1 cellular context compared by ENCODE assay signal in the genomic region with DNA sequence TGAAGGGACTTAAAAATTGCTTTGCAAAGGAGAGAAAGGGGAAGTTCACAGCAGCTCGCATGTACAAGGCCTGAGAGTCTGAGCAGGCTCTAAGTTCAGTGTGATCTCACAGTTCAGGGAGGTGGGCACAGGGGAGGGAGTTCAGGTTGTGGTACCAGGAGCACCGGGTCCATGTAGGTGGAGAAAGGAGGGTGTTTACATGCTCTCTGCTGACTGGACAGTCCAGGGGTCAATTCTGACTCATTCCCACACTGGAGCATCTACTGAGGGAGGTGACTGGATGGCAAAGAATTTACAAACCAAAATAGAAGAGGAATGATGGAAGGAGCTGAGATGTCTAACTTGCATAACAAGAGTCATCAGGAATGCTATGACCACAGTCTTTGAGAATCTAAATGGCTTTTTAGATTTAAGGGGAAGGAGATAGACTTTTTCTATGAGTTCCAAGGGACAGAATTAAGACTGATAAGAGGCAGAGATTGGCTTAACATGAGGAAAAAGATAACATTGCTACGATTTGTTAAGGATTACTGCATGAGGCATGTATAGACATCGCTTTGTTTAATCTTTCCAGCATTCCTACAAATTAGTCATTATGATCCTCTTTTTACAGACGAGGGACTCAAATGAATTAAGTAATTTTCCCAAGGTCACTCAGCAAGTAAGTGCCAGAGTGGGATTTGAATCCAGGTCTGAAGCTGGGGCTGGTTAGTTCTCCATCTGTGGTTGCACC.
TF ChIP-seq lines count a peak whose summit lies in the region.

No MANE protein-coding gene starts in this region.

TF ChIP-seq in HepG2, 621 proteins besides CTCF, POLR2A, EP300 and RAD21 (continued from another document and continues in another):
- TF ChIP-seq, protein P1, sequence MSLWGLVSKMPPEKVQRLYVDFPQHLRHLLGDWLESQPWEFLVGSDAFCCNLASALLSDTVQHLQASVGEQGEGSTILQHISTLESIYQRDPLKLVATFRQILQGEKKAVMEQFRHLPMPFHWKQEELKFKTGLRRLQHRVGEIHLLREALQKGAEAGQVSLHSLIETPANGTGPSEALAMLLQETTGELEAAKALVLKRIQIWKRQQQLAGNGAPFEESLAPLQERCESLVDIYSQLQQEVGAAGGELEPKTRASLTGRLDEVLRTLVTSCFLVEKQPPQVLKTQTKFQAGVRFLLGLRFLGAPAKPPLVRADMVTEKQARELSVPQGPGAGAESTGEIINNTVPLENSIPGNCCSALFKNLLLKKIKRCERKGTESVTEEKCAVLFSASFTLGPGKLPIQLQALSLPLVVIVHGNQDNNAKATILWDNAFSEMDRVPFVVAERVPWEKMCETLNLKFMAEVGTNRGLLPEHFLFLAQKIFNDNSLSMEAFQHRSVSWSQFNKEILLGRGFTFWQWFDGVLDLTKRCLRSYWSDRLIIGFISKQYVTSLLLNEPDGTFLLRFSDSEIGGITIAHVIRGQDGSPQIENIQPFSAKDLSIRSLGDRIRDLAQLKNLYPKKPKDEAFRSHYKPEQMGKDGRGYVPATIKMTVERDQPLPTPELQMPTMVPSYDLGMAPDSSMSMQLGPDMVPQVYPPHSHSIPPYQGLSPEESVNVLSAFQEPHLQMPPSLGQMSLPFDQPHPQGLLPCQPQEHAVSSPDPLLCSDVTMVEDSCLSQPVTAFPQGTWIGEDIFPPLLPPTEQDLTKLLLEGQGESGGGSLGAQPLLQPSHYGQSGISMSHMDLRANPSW (CRISPR knock-in tag; IDR thresholded peaks at IDR 0.05; ENCODE audit: borderline replicate concordance), result 0 out of 2 replicates have a peak, but pooled peaks have one; percentile 32
- TF ChIP-seq CBX5 (CRISPR knock-in tag; IDR thresholded peaks at IDR 0.05; ENCODE audit: borderline replicate concordance), result 0 out of 2 replicates have a peak, but pooled peaks have one; percentile 27
- TF ChIP-seq, protein P2, sequence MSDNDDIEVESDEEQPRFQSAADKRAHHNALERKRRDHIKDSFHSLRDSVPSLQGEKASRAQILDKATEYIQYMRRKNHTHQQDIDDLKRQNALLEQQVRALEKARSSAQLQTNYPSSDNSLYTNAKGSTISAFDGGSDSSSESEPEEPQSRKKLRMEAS (IDR thresholded peaks at IDR 0.05), result peak; percentile 38; the same call in 1 of the 2 replicates
- TF ChIP-seq DPF2 (CRISPR knock-in tag; IDR thresholded peaks at IDR 0.05; ENCODE audit: borderline replicate concordance, low read depth), result peak; percentile 57; the same call in 1 of the 2 replicates
- no peak for TF ChIP-seq TP53 (CRISPR knock-in tag; conservative IDR thresholded peaks at IDR 0.05)
- TF ChIP-seq NR3C1 (CRISPR knock-in tag; IDR thresholded peaks at IDR 0.05), result no peak
- TF ChIP-seq ZNF619 (CRISPR knock-in tag; IDR thresholded peaks at IDR 0.05), result no peak
- TF ChIP-seq, protein P3, sequence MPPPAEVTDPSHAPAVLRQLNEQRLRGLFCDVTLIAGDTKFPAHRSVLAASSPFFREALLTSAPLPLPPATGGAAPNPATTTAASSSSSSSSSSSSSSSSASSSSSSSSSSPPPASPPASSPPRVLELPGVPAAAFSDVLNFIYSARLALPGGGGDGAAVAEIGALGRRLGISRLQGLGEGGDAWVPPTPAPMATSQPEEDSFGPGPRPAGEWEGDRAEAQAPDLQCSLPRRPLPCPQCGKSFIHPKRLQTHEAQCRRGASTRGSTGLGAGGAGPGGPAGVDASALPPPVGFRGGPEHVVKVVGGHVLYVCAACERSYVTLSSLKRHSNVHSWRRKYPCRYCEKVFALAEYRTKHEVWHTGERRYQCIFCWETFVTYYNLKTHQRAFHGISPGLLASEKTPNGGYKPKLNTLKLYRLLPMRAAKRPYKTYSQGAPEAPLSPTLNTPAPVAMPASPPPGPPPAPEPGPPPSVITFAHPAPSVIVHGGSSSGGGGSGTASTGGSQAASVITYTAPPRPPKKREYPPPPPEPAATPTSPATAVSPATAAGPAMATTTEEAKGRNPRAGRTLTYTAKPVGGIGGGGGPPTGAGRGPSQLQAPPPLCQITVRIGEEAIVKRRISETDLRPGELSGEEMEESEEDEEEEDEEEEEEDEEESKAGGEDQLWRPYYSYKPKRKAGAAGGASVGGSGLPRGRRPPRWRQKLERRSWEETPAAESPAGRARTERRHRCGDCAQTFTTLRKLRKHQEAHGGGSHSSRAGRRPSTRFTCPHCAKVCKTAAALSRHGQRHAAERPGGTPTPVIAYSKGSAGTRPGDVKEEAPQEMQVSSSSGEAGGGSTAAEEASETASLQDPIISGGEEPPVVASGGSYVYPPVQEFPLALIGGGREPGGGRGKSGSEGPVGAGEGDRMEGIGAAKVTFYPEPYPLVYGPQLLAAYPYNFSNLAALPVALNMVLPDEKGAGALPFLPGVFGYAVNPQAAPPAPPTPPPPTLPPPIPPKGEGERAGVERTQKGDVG (CRISPR knock-in tag; IDR thresholded peaks at IDR 0.05; ENCODE audit: borderline replicate concordance), result no peak
- TF ChIP-seq CENPX (CRISPR knock-in tag; IDR thresholded peaks at IDR 0.05), result no peak
- TF ChIP-seq ZNF749 (CRISPR knock-in tag; IDR thresholded peaks at IDR 0.05; ENCODE audit: borderline replicate concordance), result no peak
- TF ChIP-seq SIX1 (CRISPR knock-in tag; IDR thresholded peaks at IDR 0.05; ENCODE audit: borderline replicate concordance), result peak; percentile 59; the same call in 1 of the 2 replicates
- TF ChIP-seq SMARCC2 (IDR thresholded peaks at IDR 0.05), result no peak
- TF ChIP-seq REL (CRISPR knock-in tag; conservative IDR thresholded peaks at IDR 0.05), result no peak
- TF ChIP-seq, protein P4, sequence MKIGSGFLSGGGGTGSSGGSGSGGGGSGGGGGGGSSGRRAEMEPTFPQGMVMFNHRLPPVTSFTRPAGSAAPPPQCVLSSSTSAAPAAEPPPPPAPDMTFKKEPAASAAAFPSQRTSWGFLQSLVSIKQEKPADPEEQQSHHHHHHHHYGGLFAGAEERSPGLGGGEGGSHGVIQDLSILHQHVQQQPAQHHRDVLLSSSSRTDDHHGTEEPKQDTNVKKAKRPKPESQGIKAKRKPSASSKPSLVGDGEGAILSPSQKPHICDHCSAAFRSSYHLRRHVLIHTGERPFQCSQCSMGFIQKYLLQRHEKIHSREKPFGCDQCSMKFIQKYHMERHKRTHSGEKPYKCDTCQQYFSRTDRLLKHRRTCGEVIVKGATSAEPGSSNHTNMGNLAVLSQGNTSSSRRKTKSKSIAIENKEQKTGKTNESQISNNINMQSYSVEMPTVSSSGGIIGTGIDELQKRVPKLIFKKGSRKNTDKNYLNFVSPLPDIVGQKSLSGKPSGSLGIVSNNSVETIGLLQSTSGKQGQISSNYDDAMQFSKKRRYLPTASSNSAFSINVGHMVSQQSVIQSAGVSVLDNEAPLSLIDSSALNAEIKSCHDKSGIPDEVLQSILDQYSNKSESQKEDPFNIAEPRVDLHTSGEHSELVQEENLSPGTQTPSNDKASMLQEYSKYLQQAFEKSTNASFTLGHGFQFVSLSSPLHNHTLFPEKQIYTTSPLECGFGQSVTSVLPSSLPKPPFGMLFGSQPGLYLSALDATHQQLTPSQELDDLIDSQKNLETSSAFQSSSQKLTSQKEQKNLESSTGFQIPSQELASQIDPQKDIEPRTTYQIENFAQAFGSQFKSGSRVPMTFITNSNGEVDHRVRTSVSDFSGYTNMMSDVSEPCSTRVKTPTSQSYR (CRISPR knock-in tag; IDR thresholded peaks at IDR 0.05; ENCODE audit: borderline replicate concordance), result no peak
- TF ChIP-seq, protein P5, sequence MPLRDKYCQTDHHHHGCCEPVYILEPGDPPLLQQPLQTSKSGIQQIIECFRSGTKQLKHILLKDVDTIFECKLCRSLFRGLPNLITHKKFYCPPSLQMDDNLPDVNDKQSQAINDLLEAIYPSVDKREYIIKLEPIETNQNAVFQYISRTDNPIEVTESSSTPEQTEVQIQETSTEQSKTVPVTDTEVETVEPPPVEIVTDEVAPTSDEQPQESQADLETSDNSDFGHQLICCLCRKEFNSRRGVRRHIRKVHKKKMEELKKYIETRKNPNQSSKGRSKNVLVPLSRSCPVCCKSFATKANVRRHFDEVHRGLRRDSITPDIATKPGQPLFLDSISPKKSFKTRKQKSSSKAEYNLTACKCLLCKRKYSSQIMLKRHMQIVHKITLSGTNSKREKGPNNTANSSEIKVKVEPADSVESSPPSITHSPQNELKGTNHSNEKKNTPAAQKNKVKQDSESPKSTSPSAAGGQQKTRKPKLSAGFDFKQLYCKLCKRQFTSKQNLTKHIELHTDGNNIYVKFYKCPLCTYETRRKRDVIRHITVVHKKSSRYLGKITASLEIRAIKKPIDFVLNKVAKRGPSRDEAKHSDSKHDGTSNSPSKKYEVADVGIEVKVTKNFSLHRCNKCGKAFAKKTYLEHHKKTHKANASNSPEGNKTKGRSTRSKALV (CRISPR knock-in tag; IDR thresholded peaks at IDR 0.05), result no peak
- no peak for TF ChIP-seq NBN (conservative IDR thresholded peaks at IDR 0.05)
- no peak for TF ChIP-seq REXO4 (CRISPR knock-in tag; IDR thresholded peaks at IDR 0.05; ENCODE audit: borderline replicate concordance)
- no peak for TF ChIP-seq MEIS1 (CRISPR knock-in tag; IDR thresholded peaks at IDR 0.05; ENCODE audit: borderline replicate concordance)
- TF ChIP-seq NCOA1 (CRISPR knock-in tag; IDR thresholded peaks at IDR 0.05), result no peak
- no peak for TF ChIP-seq KLF9 (CRISPR knock-in tag; IDR thresholded peaks at IDR 0.05; ENCODE audit: low read depth)
- TF ChIP-seq, protein P6, sequence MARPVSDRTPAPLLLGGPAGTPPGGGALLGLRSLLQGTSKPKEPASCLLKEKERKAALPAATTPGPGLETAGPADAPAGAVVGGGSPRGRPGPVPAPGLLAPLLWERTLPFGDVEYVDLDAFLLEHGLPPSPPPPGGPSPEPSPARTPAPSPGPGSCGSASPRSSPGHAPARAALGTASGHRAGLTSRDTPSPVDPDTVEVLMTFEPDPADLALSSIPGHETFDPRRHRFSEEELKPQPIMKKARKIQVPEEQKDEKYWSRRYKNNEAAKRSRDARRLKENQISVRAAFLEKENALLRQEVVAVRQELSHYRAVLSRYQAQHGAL (CRISPR knock-in tag; IDR thresholded peaks at IDR 0.05; ENCODE audit: not compliant biosample characterization), result no peak
- no peak for TF ChIP-seq ZNF30 (CRISPR knock-in tag; IDR thresholded peaks at IDR 0.05)
- TF ChIP-seq AKAP8 (CRISPR knock-in tag; IDR thresholded peaks at IDR 0.05), result no peak
- no peak for TF ChIP-seq ZFP90 (CRISPR knock-in tag; IDR thresholded peaks at IDR 0.05; ENCODE audit: borderline replicate concordance)
- TF ChIP-seq ZNF572 (CRISPR knock-in tag; IDR thresholded peaks at IDR 0.05), result no peak
- TF ChIP-seq, protein P7, sequence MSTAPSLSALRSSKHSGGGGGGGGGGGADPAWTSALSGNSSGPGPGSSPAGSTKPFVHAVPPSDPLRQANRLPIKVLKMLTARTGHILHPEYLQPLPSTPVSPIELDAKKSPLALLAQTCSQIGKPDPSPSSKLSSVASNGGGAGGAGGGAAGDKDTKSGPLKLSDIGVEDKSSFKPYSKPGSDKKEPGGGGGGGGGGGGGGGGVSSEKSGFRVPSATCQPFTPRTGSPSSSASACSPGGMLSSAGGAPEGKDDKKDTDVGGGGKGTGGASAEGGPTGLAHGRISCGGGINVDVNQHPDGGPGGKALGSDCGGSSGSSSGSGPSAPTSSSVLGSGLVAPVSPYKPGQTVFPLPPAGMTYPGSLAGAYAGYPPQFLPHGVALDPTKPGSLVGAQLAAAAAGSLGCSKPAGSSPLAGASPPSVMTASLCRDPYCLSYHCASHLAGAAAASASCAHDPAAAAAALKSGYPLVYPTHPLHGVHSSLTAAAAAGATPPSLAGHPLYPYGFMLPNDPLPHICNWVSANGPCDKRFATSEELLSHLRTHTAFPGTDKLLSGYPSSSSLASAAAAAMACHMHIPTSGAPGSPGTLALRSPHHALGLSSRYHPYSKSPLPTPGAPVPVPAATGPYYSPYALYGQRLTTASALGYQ (CRISPR knock-in tag; IDR thresholded peaks at IDR 0.05), result no peak
- no peak for TF ChIP-seq GABPB1 (CRISPR knock-in tag; IDR thresholded peaks at IDR 0.05)
- no peak for TF ChIP-seq ATRX (CRISPR knock-in tag; IDR thresholded peaks at IDR 0.05; ENCODE audit: borderline replicate concordance)
- TF ChIP-seq POGZ (CRISPR knock-in tag; IDR thresholded peaks at IDR 0.05), result no peak
- TF ChIP-seq, protein P8, sequence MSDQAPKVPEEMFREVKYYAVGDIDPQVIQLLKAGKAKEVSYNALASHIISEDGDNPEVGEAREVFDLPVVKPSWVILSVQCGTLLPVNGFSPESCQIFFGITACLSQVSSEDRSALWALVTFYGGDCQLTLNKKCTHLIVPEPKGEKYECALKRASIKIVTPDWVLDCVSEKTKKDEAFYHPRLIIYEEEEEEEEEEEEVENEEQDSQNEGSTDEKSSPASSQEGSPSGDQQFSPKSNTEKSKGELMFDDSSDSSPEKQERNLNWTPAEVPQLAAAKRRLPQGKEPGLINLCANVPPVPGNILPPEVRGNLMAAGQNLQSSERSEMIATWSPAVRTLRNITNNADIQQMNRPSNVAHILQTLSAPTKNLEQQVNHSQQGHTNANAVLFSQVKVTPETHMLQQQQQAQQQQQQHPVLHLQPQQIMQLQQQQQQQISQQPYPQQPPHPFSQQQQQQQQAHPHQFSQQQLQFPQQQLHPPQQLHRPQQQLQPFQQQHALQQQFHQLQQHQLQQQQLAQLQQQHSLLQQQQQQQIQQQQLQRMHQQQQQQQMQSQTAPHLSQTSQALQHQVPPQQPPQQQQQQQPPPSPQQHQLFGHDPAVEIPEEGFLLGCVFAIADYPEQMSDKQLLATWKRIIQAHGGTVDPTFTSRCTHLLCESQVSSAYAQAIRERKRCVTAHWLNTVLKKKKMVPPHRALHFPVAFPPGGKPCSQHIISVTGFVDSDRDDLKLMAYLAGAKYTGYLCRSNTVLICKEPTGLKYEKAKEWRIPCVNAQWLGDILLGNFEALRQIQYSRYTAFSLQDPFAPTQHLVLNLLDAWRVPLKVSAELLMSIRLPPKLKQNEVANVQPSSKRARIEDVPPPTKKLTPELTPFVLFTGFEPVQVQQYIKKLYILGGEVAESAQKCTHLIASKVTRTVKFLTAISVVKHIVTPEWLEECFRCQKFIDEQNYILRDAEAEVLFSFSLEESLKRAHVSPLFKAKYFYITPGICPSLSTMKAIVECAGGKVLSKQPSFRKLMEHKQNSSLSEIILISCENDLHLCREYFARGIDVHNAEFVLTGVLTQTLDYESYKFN (CRISPR knock-in tag; conservative IDR thresholded peaks at IDR 0.05), result peak; percentile 85
- TF ChIP-seq, protein P9, sequence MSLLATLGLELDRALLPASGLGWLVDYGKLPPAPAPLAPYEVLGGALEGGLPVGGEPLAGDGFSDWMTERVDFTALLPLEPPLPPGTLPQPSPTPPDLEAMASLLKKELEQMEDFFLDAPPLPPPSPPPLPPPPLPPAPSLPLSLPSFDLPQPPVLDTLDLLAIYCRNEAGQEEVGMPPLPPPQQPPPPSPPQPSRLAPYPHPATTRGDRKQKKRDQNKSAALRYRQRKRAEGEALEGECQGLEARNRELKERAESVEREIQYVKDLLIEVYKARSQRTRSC (CRISPR knock-in tag; IDR thresholded peaks at IDR 0.05; ENCODE audit: low read depth), result no peak
- TF ChIP-seq ZNF780A (CRISPR knock-in tag; IDR thresholded peaks at IDR 0.05), result no peak
- TF ChIP-seq ZNF354B (CRISPR knock-in tag; IDR thresholded peaks at IDR 0.05), result no peak
- 0 out of 2 replicates have a peak, but pooled peaks have one; percentile 20 for TF ChIP-seq FOXA1 (IDR thresholded peaks at IDR 0.05)
- peak; percentile 81 for TF ChIP-seq FOXA1 (CRISPR knock-in tag; IDR thresholded peaks at IDR 0.05)
- no peak for TF ChIP-seq SMYD3 (CRISPR knock-in tag; IDR thresholded peaks at IDR 0.05)
